In the genomic region with DNA sequence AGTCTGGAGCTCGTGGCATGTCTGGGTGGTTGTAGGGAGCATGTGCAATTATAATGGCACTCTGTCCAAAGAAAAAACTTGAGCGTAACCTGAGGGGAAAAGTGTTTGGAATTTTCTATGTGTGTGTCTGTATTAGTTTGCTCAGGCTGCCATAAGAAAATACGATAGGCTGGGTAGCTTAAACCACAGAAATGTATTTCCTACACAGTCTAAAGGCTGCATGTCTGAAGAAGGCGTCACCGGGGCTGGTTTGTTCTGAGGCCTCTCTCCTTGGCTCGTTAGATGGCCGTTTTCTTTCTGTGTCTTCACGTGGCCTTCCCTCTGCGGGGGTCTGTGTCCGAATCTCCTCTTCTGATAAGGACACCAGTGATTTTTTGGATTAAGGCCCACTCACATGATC, we compare ENCODE assay signal across 13 cellular contexts. TPM values are rescaled to one million over a fixed set of nuclear protein-coding genes. Genes with fewer than 3 reads are reported as not detected.
A peak's percentile ranks its signal among the peaks of the same experiment; 100 is the strongest.
DNase-seq lines count a peak whose midpoint lies in the region.
"Had no signal": no experiment of that assay in that cellular context is flagged by ENCODE, and none has a peak within 500 bp of the region (broad histone marks: within the 10 kb centered on the region; RNA-seq: fewer than 3 reads in every experiment).

No MANE protein-coding gene starts in this region.

- H3K4me2 ChIP-seq in trophoblast cell (ENCODE audit: low read length) = no peak overlapping the region

- H2BK5ac ChIP-seq in trophoblast cell (ENCODE audit: low read depth, low read length, poor library complexity) = no peak overlapping the region

- H2BK12ac ChIP-seq in trophoblast cell (ENCODE audit: low read length) = no peak overlapping the region

- H3K27ac ChIP-seq in epithelial cell of prostate (peak overlapping the region; percentile 69), trophoblast cell (ENCODE audit: low read depth, low read length) (no peak overlapping the region)
- H3K27ac ChIP-seq: prostate gland had no signal

- H3K4me1 ChIP-seq in trophoblast cell (ENCODE audit: control insufficient read depth in 1 of 2, insufficient read depth in 2 of 2, low read length in 2 of 2) = peaks cover 4 to 6% of the 10 kb centered on the region in 2 experiments
- H3K4me1 ChIP-seq: prostate gland had no signal

- no peak overlapping the region for H3K23ac ChIP-seq in trophoblast cell (ENCODE audit: low read length)

- no CpG with 5 or more reads among the region's 10 CpGs for WGBS in trophoblast cell (ENCODE audit: extremely low coverage, insufficient coverage, insufficient read length)

- H3K9me3 Mint-ChIP-seq in activated CD4-positive, alpha-beta T cell treated with anti-CD3 and anti-CD28 coated beads, Interleukin-2, amount 10 ng/mL, durations not matched to agents 24 days and 14 days = no peaks in the 10 kb centered on the region
- H3K9me3 Mint-ChIP-seq: CD4-positive, alpha-beta memory T cell had no signal

- no peak overlapping the region for H3K18ac ChIP-seq in trophoblast cell (ENCODE audit: low read length)

- peaks cover 20% of the 10 kb centered on the region for H3K4me1 Mint-ChIP-seq in activated CD4-positive, alpha-beta T cell treated with anti-CD3 and anti-CD28 coated beads, Interleukin-2, amount 10 ng/mL, durations not matched to agents 24 days and 14 days

- H3K36me3 ChIP-seq in trophoblast cell (ENCODE audit: control insufficient read depth in 1 of 2, insufficient read depth in 2 of 2, low read length in 2 of 2) = peaks cover 25 to 37% of the 10 kb centered on the region in 2 experiments

- H2BK120ac ChIP-seq in trophoblast cell (ENCODE audit: insufficient read depth, low read length, poor library complexity) = no peak overlapping the region

- H4K91ac ChIP-seq in trophoblast cell (ENCODE audit: low read depth, low read length) = no peak overlapping the region

- H3K4me3 ChIP-seq in trophoblast cell (ENCODE audit: low read depth, low read length) = no peak overlapping the region
- H3K4me3 ChIP-seq: prostate gland had no signal

- DNase-seq in activated CD4-positive, alpha-beta T cell treated with anti-CD3 and anti-CD28 coated beads, Interleukin-2, amount 10 ng/mL, durations not matched to agents 24 days and 14 days = no peak
- DNase-seq in activated CD4-positive, alpha-beta T cell treated with anti-CD3 and anti-CD28 coated beads, Interleukin-2, amount 50 U/mL, for 4 hours = no peak
- DNase-seq in SK-MEL-5 (ENCODE audit: low read depth, low spot score) = peak; percentile 5
- no peak for DNase-seq in epithelial cell of prostate (ENCODE audit: low read depth, low spot score)
- peak; percentile 49 to 66 for DNase-seq in trophoblast cell
- DNase-seq in NCI-H510A treated with DMSO at 0.1 percent for 48 hours (lab: John Stamatoyannopoulos, UW) = no peak
- no peak for DNase-seq in head of caudate nucleus
- DNase-seq in NCI-H524 (lab: John Stamatoyannopoulos, UW) = no peak
- DNase-seq: CD4-positive, alpha-beta memory T cell; H7; NCI-H1092; SIG-M5 had no signal

- intact Hi-C loops in activated CD4-positive, alpha-beta T cell treated with anti-CD3 and anti-CD28 coated beads, Interleukin-2, amount 10 ng/mL, durations not matched to agents 24 days and 14 days (cut with micrococcal nuclease) = no loop called here
- intact Hi-C loops in head of caudate nucleus (cut with DNase I) = no loop called here

- peak overlapping the region; percentile 83 for H3K27ac Mint-ChIP-seq in activated CD4-positive, alpha-beta T cell treated with anti-CD3 and anti-CD28 coated beads, Interleukin-2, amount 10 ng/mL, durations not matched to agents 24 days and 14 days

- H3K27me3 ChIP-seq in trophoblast cell (ENCODE audit: insufficient read depth, low read length) = no peaks in the 10 kb centered on the region

- H2AK5ac ChIP-seq in trophoblast cell (ENCODE audit: low read length) = no peak overlapping the region

- H2AFZ ChIP-seq in trophoblast cell (ENCODE audit: insufficient read depth, low read length, poor library complexity) = no peak overlapping the region

- peaks cover 55% of the 10 kb centered on the region for H3K36me3 Mint-ChIP-seq in activated CD4-positive, alpha-beta T cell treated with anti-CD3 and anti-CD28 coated beads, Interleukin-2, amount 10 ng/mL, durations not matched to agents 24 days and 14 days (ENCODE audit: low read depth)

- H3K4ac ChIP-seq in trophoblast cell (ENCODE audit: low read depth, low read length) = no peak overlapping the region

- no peak overlapping the region for H3K9ac ChIP-seq in trophoblast cell (ENCODE audit: low read length)

- in situ Hi-C loops in SK-MEL-5 (cut with HindIII; ENCODE audit: low pct_unique_long_range_greater_than_20kb, low sequenced_read_pairs) = no loop called here

- H3K79me1 ChIP-seq in trophoblast cell (ENCODE audit: low read length) = no peaks in the 10 kb centered on the region

- H3K27me3 Mint-ChIP-seq in activated CD4-positive, alpha-beta T cell treated with anti-CD3 and anti-CD28 coated beads, Interleukin-2, amount 10 ng/mL, durations not matched to agents 24 days and 14 days = no peaks in the 10 kb centered on the region
- H3K27me3 Mint-ChIP-seq: CD4-positive, alpha-beta memory T cell had no signal

- no peak overlapping the region for H3K4me3 Mint-ChIP-seq in activated CD4-positive, alpha-beta T cell treated with anti-CD3 and anti-CD28 coated beads, Interleukin-2, amount 10 ng/mL, durations not matched to agents 24 days and 14 days
- H3K4me3 Mint-ChIP-seq: CD4-positive, alpha-beta memory T cell had no signal

- H4K12ac ChIP-seq in trophoblast cell (ENCODE audit: low read depth, low read length) = no peak overlapping the region

- H4K8ac ChIP-seq in trophoblast cell (ENCODE audit: low read depth, low read length) = no peak overlapping the region

- no peaks in the 10 kb centered on the region for H3K79me2 ChIP-seq in trophoblast cell (ENCODE audit: control insufficient read depth, insufficient read depth, low read length, poor library complexity)

- H3K14ac ChIP-seq in trophoblast cell (ENCODE audit: low read length) = no peak overlapping the region

- no peaks in the 10 kb centered on the region for H3K9me3 ChIP-seq in trophoblast cell (ENCODE audit: insufficient read depth, low read depth, low read length)
- H3K9me3 ChIP-seq: prostate gland had no signal

RNA-seq across cellular contexts. Expression of gene IGF2R, which starts 59.0 kb away (rescaled TPM):
- total RNA-seq in activated CD4-positive, alpha-beta T cell treated with anti-CD3 and anti-CD28 coated beads, Interleukin-2, amount 10 ng/mL, durations not matched to agents 24 days and 14 days = 75.1 and 77.9 TPM in 2 replicates
- 63.4 and 87.5 TPM in 2 replicates for total RNA-seq in SK-MEL-5 (2014; rRNA removed; shearing (Covaris generic))
- 121 and 155 TPM in 2 replicates for polyA plus RNA-seq in SK-MEL-5 (2015; cell fraction: cytosol; rRNA removed)
- polyA plus RNA-seq in SK-MEL-5 (2015; cell fraction: nucleus; rRNA removed) = 42.3 and 57.0 TPM in 2 replicates
- polyA plus RNA-seq in trophoblast cell (2013) = 42.7 and 44.7 TPM in 2 replicates

Comparison
In these comparisons a context has a peak if more than half of its experiments do, and no peak if none do; other contexts are left out.
1. DNase-seq: peak in SK-MEL-5 (single experiment) and trophoblast cell (2 of 2); none in activated CD4-positive, alpha-beta T cell treated with anti-CD3 and anti-CD28 coated beads, Interleukin-2, amount 10 ng/mL, durations not matched to agents 24 days and 14 days (single experiment), activated CD4-positive, alpha-beta T cell treated with anti-CD3 and anti-CD28 coated beads, Interleukin-2, amount 50 U/mL, for 4 hours (0 of 2), epithelial cell of prostate (single experiment), NCI-H510A treated with DMSO at 0.1 percent for 48 hours (single experiment), head of caudate nucleus (0 of 42) and NCI-H524 (0 of 2).